27 cellular contexts compared by ENCODE assay signal in the genomic region with DNA sequence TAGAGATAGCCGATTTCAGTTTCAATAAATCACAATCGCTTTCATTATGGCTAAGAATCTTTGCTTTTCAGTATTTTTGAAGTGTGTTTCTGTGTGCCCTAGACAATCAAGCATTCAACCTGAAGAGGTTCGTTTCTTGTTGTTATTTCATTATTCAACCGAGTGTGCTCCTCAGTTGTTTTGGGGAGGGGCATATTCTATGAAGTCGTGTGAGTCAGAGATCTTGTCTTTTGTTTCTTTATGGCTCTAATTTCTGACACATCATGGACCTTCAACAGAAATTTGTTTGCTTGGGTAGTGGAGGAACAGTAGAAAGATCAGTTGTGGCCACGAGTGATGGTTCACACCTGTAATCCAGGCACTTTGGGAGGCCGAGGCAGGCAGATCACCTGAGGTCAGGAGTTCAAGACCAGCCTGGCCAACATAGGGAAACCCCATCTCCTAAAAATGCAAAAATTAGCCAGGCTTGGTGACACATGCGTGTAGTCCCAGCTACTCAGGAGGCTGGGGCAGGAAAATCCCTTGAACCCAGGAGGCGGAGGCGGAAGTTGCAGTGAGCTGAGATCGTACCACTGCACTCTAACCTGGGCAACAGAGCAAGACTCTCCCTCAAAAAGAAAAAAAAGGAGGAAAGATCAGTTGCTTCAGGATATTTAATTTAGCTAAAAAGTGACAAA. TPM values are rescaled to one million over a fixed set of nuclear protein-coding genes. Genes with fewer than 3 reads are reported as not detected.
DNase-seq lines count a peak whose midpoint lies in the region; ATAC-seq, FAIRE-seq and TF ChIP-seq lines count a peak whose summit lies in the region.
"Had no signal": no experiment of that assay in that cellular context is flagged by ENCODE, and none has a peak within 500 bp of the region (broad histone marks: within the 10 kb centered on the region; RNA-seq: fewer than 3 reads in every experiment).

No MANE protein-coding gene starts in this region.

- H3K4me1 Mint-ChIP-seq in activated CD4-positive, alpha-beta T cell treated with anti-CD3 and anti-CD28 coated beads for 36 hours: peaks cover 10% of the 10 kb centered on the region
- H3K4me1 Mint-ChIP-seq in CD8-positive, alpha-beta T cell (ENCODE audit: low read depth): no peaks in the 10 kb centered on the region

- intact Hi-C loops in activated CD4-positive, alpha-beta T cell treated with anti-CD3 and anti-CD28 coated beads for 36 hours (cut with DNase I, micrococcal nuclease): no loop called here
- intact Hi-C loops in thyroid gland (cut with DNase I): loop anchor here (10.0 kb wide), 1 partner anchor 49 kb away; a partner anchor contains a TSS
- intact Hi-C loops in CD8-positive, alpha-beta T cell (cut with DNase I, micrococcal nuclease): no loop called here

- H3K9me3 ChIP-seq in thyroid gland: no peaks in the 10 kb centered on the region
- H3K9me3 ChIP-seq in CD8-positive, alpha-beta T cell (ENCODE audit: low read length): no peaks in the 10 kb centered on the region
- H3K9me3 ChIP-seq: SJCRH30 had no signal

- no peaks in the 10 kb centered on the region for H3K9me3 Mint-ChIP-seq in activated CD4-positive, alpha-beta T cell treated with anti-CD3 and anti-CD28 coated beads for 36 hours (ENCODE audit: low read depth)
- no peaks in the 10 kb centered on the region for H3K9me3 Mint-ChIP-seq in CD8-positive, alpha-beta T cell
- H3K9me3 Mint-ChIP-seq: IgD-negative memory B cell had no signal

- no peak for TF ChIP-seq POLR2A in thyroid gland (IDR thresholded peaks at IDR 0.05)

- H3K4me3 Mint-ChIP-seq in activated CD4-positive, alpha-beta T cell treated with anti-CD3 and anti-CD28 coated beads for 36 hours: no peak overlapping the region
- no peak overlapping the region for H3K4me3 Mint-ChIP-seq in CD8-positive, alpha-beta T cell
- H3K4me3 Mint-ChIP-seq: IgD-negative memory B cell had no signal

- FAIRE-seq in GM18507 (lab: Jason Lieb, UNC): peak; percentile 80
- FAIRE-seq: GM12891 had no signal

- 68 to 72% methylated on average over 11 of the region's 11 CpGs for WGBS in thyroid gland, 2 donors

- H3K27me3 Mint-ChIP-seq in activated CD4-positive, alpha-beta T cell treated with anti-CD3 and anti-CD28 coated beads for 36 hours: no peaks in the 10 kb centered on the region
- no peaks in the 10 kb centered on the region for H3K27me3 Mint-ChIP-seq in CD8-positive, alpha-beta T cell (ENCODE audit: low read depth)
- H3K27me3 Mint-ChIP-seq: IgD-negative memory B cell had no signal

- peaks cover 22 to 31% of the 10 kb centered on the region in 2 donors for H3K4me1 ChIP-seq in thyroid gland
- H3K4me1 ChIP-seq in CD8-positive, alpha-beta T cell (ENCODE audit: insufficient read depth, low read length): no peaks in the 10 kb centered on the region
- H3K4me1 ChIP-seq: SJCRH30 had no signal

- TF ChIP-seq CTCF in thyroid gland (IDR thresholded peaks at IDR 0.05): no peak
- no peak for TF ChIP-seq CTCF in CD8-positive, alpha-beta T cell (IDR thresholded peaks at IDR 0.05)

- H3K27me3 ChIP-seq in thyroid gland: no peaks in the 10 kb centered on the region
- H3K27me3 ChIP-seq in CD8-positive, alpha-beta T cell (ENCODE audit: insufficient read depth, low read length): no peaks in the 10 kb centered on the region
- H3K27me3 ChIP-seq: SJCRH30 had no signal

- POLR2A ChIA-PET in activated CD4-positive, alpha-beta T cell treated with anti-CD3 and anti-CD28 coated beads for 36 hours (lab: Charles Lee): no interaction called here
- POLR2A ChIA-PET in CD8-positive, alpha-beta T cell (lab: Charles Lee): no interaction called here

- H3K4me3 ChIP-seq in thyroid gland (replicated peaks in 1 of 3): no peak overlapping the region
- H3K4me3 ChIP-seq in CD8-positive, alpha-beta T cell (ENCODE audit: low read depth, low read length): no peak overlapping the region
- H3K4me3 ChIP-seq: PC-9, SJCRH30 had no signal

- peak overlapping the region; percentile 19 for H3K27ac Mint-ChIP-seq in activated CD4-positive, alpha-beta T cell treated with anti-CD3 and anti-CD28 coated beads for 36 hours
- no peak overlapping the region for H3K27ac Mint-ChIP-seq in CD8-positive, alpha-beta T cell

- CTCF ChIA-PET in activated CD4-positive, alpha-beta T cell treated with anti-CD3 and anti-CD28 coated beads for 36 hours (lab: Charles Lee): no interaction called here
- CTCF ChIA-PET in CD8-positive, alpha-beta T cell (lab: Charles Lee): no interaction called here

- peaks cover 34% of the 10 kb centered on the region for H3K36me3 Mint-ChIP-seq in activated CD4-positive, alpha-beta T cell treated with anti-CD3 and anti-CD28 coated beads for 36 hours (ENCODE audit: low read depth)
- peaks cover 44% of the 10 kb centered on the region for H3K36me3 Mint-ChIP-seq in CD8-positive, alpha-beta T cell

- no peak for ATAC-seq in activated CD4-positive, alpha-beta T cell treated with anti-CD3 and anti-CD28 coated beads for 36 hours
- ATAC-seq in HG03565 (IDR thresholded peaks at IDR 0.05; ENCODE audit: unreplicated experiment): peak; percentile 40
- ATAC-seq in CD8-positive, alpha-beta T cell: no peak
- ATAC-seq: HCT116, Right ventricle myocardium inferior had no signal

- no peak for DNase-seq in activated CD4-positive, alpha-beta T cell treated with anti-CD3 and anti-CD28 coated beads for 36 hours
- no peak for DNase-seq in activated CD4-positive, alpha-beta T cell treated with anti-CD3 and anti-CD28 coated beads for 4 hours
- DNase-seq in GM18507 (ENCODE audit: extremely low spot score, insufficient read length, low read depth): no peak
- no peak for DNase-seq in thyroid gland
- no peak for DNase-seq in CD8-positive, alpha-beta T cell
- DNase-seq in epidermal melanocyte (ENCODE audit: insufficient read length, low spot score): no peak
- DNase-seq: 8988T, ACHN, DMS153, DND-41, NCI-H1048, NCI-H1417, NCI-H1694, NCI-H2029 treated with DMSO at 0.1 percent for 48 hours, NCI-H2227 treated with DMSO at 0.1 percent for 48 hours, NCI-H526 treated with DMSO at 0.1 percent for 48 hours, PC-9, SJCRH30 had no signal

- no peaks in the 10 kb centered on the region for H3K36me3 ChIP-seq in thyroid gland
- peaks cover 10% of the 10 kb centered on the region for H3K36me3 ChIP-seq in CD8-positive, alpha-beta T cell (ENCODE audit: insufficient read depth, low read length)
- H3K36me3 ChIP-seq: SJCRH30 had no signal

- peak overlapping the region; percentile 37 to 83 (median 68) for H3K27ac ChIP-seq in thyroid gland
- no peak overlapping the region for H3K27ac ChIP-seq in CD8-positive, alpha-beta T cell (ENCODE audit: low read depth, low read length)
- H3K27ac ChIP-seq: HL-60, PC-9, SJCRH30 had no signal

RNA-seq across cellular contexts. Expression of a gene that starts 38.3 kb away (rescaled TPM):
- not detected for total RNA-seq in activated CD4-positive, alpha-beta T cell treated with anti-CD3 and anti-CD28 coated beads for 36 hours
- under 1 TPM in 1 of 4 donors, not detected in 3; 0.33 TPM for total RNA-seq in thyroid gland
- total RNA-seq in CD8-positive, alpha-beta T cell: not detected
- total RNA-seq: H4, NCI-H460, PC-9, Right ventricle myocardium inferior, RPMI7951, SJCRH30 had no signal

RNA-seq across cellular contexts. Expression of a gene that starts 46.6 kb away (rescaled TPM):
- total RNA-seq in activated CD4-positive, alpha-beta T cell treated with anti-CD3 and anti-CD28 coated beads for 36 hours: 10 to 100 TPM; 33.1 to 34.5 TPM
- 10 to 100 TPM; 21.0 to 31.2 (median 24.4) TPM for total RNA-seq in thyroid gland
- total RNA-seq in CD8-positive, alpha-beta T cell: 1 to 10 TPM; 6.4 TPM
